In the genomic region with DNA sequence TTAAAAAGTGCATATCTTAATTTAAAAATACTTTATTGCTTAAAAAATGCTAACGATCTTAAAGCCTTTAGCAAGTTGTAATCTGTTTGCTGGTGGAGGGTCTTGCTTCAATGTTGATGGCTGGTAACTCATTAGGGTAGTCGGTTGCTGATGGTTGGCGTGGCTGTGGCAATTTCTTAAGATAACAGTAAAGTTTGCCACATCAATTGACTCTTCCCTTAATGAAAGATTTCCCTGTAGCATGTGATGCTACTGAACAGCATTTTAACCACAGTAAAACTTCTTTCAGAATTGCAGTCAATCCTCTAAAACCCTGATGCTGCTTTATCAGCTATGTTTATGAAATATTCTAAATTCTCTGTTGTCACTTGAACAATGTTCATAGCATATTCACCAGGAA, we compare ENCODE assay signal across 36 cellular contexts.
"Had no signal": no experiment of that assay in that cellular context is flagged by ENCODE, and none has a peak within 500 bp of the region (broad histone marks: within the 10 kb centered on the region; RNA-seq: fewer than 3 reads in every experiment).

No MANE protein-coding gene starts in this region.

- H3K27me3 ChIP-seq: MG63 had no signal

- H3K36me3 ChIP-seq: MG63 had no signal

- H3K4me3 ChIP-seq: MG63 had no signal

- DNase-seq: Karpas-422, Kasumi-1, MG63, MM.1S, MV-4-11, NCI-H1048, NCI-H1092, NCI-H1092 treated with DMSO at 0.1 percent for 48 hours, NCI-H1105, NCI-H1105 treated with DMSO at 0.1 percent for 48 hours, NCI-H1417, NCI-H1417 treated with DMSO at 0.1 percent for 48 hours, NCI-H1436, NCI-H1436 treated with DMSO at 0.1 percent for 48 hours, NCI-H146, NCI-H1694, NCI-H1694 treated with DMSO at 0.1 percent for 48 hours, NCI-H187, NCI-H187 treated with DMSO at 0.1 percent for 48 hours, NCI-H1930, NCI-H2029, NCI-H2029 treated with DMSO at 0.1 percent for 48 hours, NCI-H2081, NCI-H2081 treated with DMSO at 0.1 percent for 48 hours, NCI-H2107, NCI-H2171, NCI-H2171 treated with DMSO at 0.1 percent for 48 hours, NCI-H2227 treated with DMSO at 0.1 percent for 48 hours, NCI-H226, NCI-H345, NCI-H446, NCI-H446 treated with DMSO at 0.1 percent for 48 hours, NCI-H510A, NCI-H510A treated with DMSO at 0.1 percent for 48 hours, NCI-H524, NCI-H524 treated with DMSO at 0.1 percent for 48 hours had no signal
